Comparison of ENCODE assay signal across 1 cellular context in the genomic region with DNA sequence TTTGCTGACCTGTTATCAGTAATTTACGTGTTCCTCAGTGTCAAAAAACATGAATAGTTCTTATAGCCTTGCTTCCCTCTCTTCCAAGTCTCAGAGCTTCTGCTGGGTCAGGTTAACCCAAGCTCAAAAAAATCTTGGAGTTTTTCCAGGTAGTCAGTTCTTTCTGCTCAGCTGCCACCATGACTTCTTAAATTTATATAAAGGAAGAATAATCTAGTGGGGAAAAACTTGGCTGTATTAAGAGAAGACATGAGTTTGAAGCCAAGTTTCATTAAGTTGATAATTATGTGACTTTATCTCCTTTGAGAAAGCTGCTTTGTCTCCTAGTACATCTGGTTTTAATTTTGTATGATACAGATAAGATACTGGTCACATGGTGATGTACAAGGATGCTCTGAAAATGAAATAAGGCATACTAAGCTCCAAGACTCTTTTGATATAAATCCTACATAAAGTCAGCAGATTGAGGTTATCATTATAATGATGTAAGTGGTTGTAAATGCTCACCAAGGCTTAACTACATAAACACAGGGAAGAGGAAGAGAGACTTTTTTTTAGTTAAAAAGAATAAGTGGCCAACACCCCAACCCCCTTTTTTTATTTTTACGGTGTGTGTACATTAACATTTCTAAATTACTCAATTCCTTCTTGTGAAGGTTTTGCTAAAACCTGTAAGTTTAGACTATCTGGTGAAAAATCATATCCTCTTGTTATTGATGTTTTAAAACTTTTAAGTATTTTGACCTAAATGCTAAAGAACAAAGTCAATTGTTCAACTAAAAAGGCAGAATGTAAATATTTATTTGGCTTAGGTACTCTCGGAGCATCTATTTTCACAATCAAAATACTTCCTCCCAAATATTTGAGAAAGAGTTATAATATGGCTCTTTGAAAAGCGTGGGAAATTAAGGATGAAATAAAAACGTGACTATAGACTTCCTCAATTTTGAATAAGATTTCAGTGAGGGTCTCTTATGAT.
TF ChIP-seq lines count a peak whose summit lies in the region.

No MANE protein-coding gene starts in this region.

TF ChIP-seq in GM12878, 131 proteins besides CTCF, POLR2A, EP300 and RAD21 (continued from another document):
- TF ChIP-seq, protein P1, sequence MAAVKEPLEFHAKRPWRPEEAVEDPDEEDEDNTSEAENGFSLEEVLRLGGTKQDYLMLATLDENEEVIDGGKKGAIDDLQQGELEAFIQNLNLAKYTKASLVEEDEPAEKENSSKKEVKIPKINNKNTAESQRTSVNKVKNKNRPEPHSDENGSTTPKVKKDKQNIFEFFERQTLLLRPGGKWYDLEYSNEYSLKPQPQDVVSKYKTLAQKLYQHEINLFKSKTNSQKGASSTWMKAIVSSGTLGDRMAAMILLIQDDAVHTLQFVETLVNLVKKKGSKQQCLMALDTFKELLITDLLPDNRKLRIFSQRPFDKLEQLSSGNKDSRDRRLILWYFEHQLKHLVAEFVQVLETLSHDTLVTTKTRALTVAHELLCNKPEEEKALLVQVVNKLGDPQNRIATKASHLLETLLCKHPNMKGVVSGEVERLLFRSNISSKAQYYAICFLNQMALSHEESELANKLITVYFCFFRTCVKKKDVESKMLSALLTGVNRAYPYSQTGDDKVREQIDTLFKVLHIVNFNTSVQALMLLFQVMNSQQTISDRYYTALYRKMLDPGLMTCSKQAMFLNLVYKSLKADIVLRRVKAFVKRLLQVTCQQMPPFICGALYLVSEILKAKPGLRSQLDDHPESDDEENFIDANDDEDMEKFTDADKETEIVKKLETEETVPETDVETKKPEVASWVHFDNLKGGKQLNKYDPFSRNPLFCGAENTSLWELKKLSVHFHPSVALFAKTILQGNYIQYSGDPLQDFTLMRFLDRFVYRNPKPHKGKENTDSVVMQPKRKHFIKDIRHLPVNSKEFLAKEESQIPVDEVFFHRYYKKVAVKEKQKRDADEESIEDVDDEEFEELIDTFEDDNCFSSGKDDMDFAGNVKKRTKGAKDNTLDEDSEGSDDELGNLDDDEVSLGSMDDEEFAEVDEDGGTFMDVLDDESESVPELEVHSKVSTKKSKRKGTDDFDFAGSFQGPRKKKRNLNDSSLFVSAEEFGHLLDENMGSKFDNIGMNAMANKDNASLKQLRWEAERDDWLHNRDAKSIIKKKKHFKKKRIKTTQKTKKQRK (IDR thresholded peaks at IDR 0.05; ENCODE audit: low read depth, low read length), result no peak
- TF ChIP-seq, protein P2, sequence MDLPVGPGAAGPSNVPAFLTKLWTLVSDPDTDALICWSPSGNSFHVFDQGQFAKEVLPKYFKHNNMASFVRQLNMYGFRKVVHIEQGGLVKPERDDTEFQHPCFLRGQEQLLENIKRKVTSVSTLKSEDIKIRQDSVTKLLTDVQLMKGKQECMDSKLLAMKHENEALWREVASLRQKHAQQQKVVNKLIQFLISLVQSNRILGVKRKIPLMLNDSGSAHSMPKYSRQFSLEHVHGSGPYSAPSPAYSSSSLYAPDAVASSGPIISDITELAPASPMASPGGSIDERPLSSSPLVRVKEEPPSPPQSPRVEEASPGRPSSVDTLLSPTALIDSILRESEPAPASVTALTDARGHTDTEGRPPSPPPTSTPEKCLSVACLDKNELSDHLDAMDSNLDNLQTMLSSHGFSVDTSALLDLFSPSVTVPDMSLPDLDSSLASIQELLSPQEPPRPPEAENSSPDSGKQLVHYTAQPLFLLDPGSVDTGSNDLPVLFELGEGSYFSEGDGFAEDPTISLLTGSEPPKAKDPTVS (IDR thresholded peaks at IDR 0.05; ENCODE audit: low read depth, low read length), result no peak
- no peak for TF ChIP-seq CREM (IDR thresholded peaks at IDR 0.05; ENCODE audit: low read depth)
- no peak for TF ChIP-seq SREBF1 (IDR thresholded peaks at IDR 0.05; ENCODE audit: low read length)
- TF ChIP-seq LARP7 (IDR thresholded peaks at IDR 0.05), result no peak
